ENCODE assay signal across 25 cellular contexts in the genomic region with DNA sequence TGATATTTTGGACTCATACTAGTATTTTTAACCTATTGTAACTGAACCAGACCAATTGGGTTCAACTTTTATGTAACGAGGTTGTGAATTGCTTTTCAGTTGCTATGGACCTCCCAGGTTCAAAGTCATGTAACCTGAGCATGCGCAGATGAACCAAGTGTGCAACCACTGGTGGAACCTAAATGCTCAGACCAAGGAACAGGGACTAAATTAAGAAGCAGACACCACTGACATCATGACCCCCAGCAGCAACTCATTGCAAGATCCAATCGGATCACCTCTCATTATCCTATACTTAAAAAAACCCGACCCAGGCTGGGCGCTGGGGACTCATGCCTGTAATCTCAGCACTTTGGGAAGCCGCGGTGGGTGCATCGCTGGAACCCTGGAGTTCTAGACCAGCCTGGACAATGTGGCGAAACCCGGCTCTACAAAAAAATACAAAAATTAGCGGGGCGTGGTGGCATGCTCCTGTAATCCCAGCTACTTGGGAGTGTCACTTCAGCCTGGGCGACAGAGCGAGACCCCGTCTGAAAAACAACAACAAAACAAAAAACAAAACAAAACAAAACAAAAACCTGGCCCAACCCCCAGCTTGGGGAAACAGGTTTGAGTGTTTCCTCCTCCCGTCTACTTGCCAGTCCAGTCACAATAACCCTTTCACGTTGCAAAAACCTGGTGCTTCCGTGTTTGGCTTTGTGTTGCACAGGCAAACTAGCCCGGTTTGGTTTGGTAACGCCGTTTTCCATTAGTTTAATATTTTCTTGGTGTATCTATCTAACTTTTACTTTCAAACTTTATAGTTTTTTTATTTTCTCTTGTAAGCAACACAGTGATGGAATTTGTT. TPM values are rescaled to one million over a fixed set of nuclear protein-coding genes. Genes with fewer than 3 reads are reported as not detected.
DNase-seq lines count a peak whose midpoint lies in the region; ATAC-seq and TF ChIP-seq lines count a peak whose summit lies in the region.
"Had no signal": no experiment of that assay in that cellular context is flagged by ENCODE, and none has a peak within 500 bp of the region (broad histone marks: within the 10 kb centered on the region; RNA-seq: fewer than 3 reads in every experiment).

No MANE protein-coding gene starts in this region.

- H3K27ac ChIP-seq in WERI-Rb-1, result no peak overlapping the region
- H3K27ac ChIP-seq: dorsolateral prefrontal cortex, gastrocnemius medialis, HL-60, parathyroid adenoma, tibial nerve had no signal

- DNase-seq in DMS114 treated with DMSO at 0.1 percent for 48 hours (lab: John Stamatoyannopoulos, UW; ENCODE audit: unreplicated experiment) (peak; percentile 56), NCI-H1417 (lab: John Stamatoyannopoulos, UW) (peak; percentile 46 to 93 (median 68)), NCI-H526 treated with DMSO at 0.1 percent for 48 hours (lab: John Stamatoyannopoulos, UW) (peak; percentile 21), mucosa of descending colon (peak in 2 of 3 donors; percentile 39 to 55), WERI-Rb-1 (no peak), ecto neural progenitor cell (ENCODE audit: low spot score) (no peak), NCI-H1694 treated with DMSO at 0.1 percent for 48 hours (lab: John Stamatoyannopoulos, UW) (no peak)
- DNase-seq: activated CD4-positive, alpha-beta T cell treated with anti-CD3 and anti-CD28 coated beads, Interleukin-2, amount 50 U/mL, for 4 hours; activated T-cell treated with anti-CD3 and anti-CD28 coated beads for 4 hours; amygdala; caudate nucleus; COR-L47; dorsolateral prefrontal cortex; gastrocnemius medialis; HCEC 1CT; KBM-7; naive thymus-derived CD4-positive, alpha-beta T cell; NCI-H446; SHP77; stimulated activated naive CD4-positive, alpha-beta T cell had no signal

- no peaks in the 10 kb centered on the region for H3K36me3 ChIP-seq in mucosa of descending colon (ENCODE audit: low read depth)
- no peaks in the 10 kb centered on the region for H3K36me3 ChIP-seq in WERI-Rb-1
- H3K36me3 ChIP-seq: gastrocnemius medialis, tibial nerve had no signal

- no peaks in the 10 kb centered on the region for H3K4me1 ChIP-seq in mucosa of descending colon (ENCODE audit: low read depth)
- H3K4me1 ChIP-seq: gastrocnemius medialis, parathyroid adenoma, tibial nerve had no signal

- intact Hi-C loops in mucosa of descending colon (cut with DNase I, micrococcal nuclease), result no loop called here

- H3K9me3 ChIP-seq in mucosa of descending colon (no peaks in the 10 kb centered on the region), WERI-Rb-1 (ENCODE audit: severe bottlenecking) (no peaks in the 10 kb centered on the region)
- H3K9me3 ChIP-seq: gastrocnemius medialis, tibial nerve had no signal

- TF ChIP-seq CTCF in mucosa of descending colon (IDR thresholded peaks at IDR 0.05) (no peak), WERI-Rb-1 (IDR thresholded peaks at IDR 0.05; ENCODE audit: low read depth, low read length) (no peak)

- H3K4me3 ChIP-seq in mucosa of descending colon (no peak overlapping the region), WERI-Rb-1 (ENCODE audit: low read depth, low read length) (no peak overlapping the region)
- H3K4me3 ChIP-seq: dorsolateral prefrontal cortex, gastrocnemius medialis, GM12878, tibial nerve had no signal

- ATAC-seq in mucosa of descending colon (peak; percentile 88), HG03378 (IDR thresholded peaks at IDR 0.05; ENCODE audit: unreplicated experiment) (no peak)
- ATAC-seq: gastrocnemius medialis; GM12878; naive thymus-derived CD4-positive, alpha-beta T cell had no signal

- no peaks in the 10 kb centered on the region for H3K27me3 ChIP-seq in WERI-Rb-1 (ENCODE audit: insufficient read depth, low read depth, severe bottlenecking)

RNA-seq across cellular contexts. Expression of a gene that starts 11.3 kb away (rescaled TPM):
- total RNA-seq in mucosa of descending colon, result 10 to 100 TPM; 32.0 to 52.2 (median 34.0) TPM

Comparison
In these comparisons a context has a peak if more than half of its experiments do, and no peak if none do; other contexts are left out.
1. DNase-seq: peak in DMS114 treated with DMSO at 0.1 percent for 48 hours (single experiment), NCI-H1417 (3 of 3), NCI-H526 treated with DMSO at 0.1 percent for 48 hours (single experiment) and mucosa of descending colon (2 of 3); none in WERI-Rb-1 (single experiment), ecto neural progenitor cell (single experiment) and NCI-H1694 treated with DMSO at 0.1 percent for 48 hours (single experiment).